In genomic region chr1:225819346-225820192, GRCh38 we compare ENCODE assay signal across 18 cellular contexts. TPM values are rescaled to one million over a fixed set of nuclear protein-coding genes. Genes with fewer than 3 reads are reported as not detected.
DNase-seq lines count a peak whose midpoint lies in the region; ATAC-seq and TF ChIP-seq lines count a peak whose summit lies in the region.
"Had no signal": no experiment of that assay in that cellular context is flagged by ENCODE, and none has a peak within 500 bp of the region (broad histone marks: within the 10 kb centered on the region; RNA-seq: fewer than 3 reads in every experiment).

No MANE protein-coding gene starts in this region.

- H3K4me3 ChIP-seq in fibroblast of the aortic adventitia (ENCODE audit: low read depth, low read length) (no peak overlapping the region), tibial nerve (no peak overlapping the region)

- peak overlapping the region in 3 of 4 donors; percentile 22 to 64 (median 49) for H3K27ac ChIP-seq in tibial nerve

- TF ChIP-seq POLR2A in tibial nerve (IDR thresholded peaks at IDR 0.05), result no peak

- TF ChIP-seq EP300 in tibial nerve (IDR thresholded peaks at IDR 0.05), result no peak

- no peaks in the 10 kb centered on the region for H3K9me3 Mint-ChIP-seq in WTC11
- H3K9me3 Mint-ChIP-seq in nephron, result no peaks in the 10 kb centered on the region
- H3K9me3 Mint-ChIP-seq: IgD-negative memory B cell, natural killer cell had no signal

- ATAC-seq in WTC11, result no peak
- ATAC-seq in HG02981 (IDR thresholded peaks at IDR 0.05; ENCODE audit: unreplicated experiment), result no peak
- ATAC-seq: left lobe of liver, natural killer cell had no signal

- H3K4me1 Mint-ChIP-seq in WTC11 (peaks cover 45% of the 10 kb centered on the region), nephron (peaks cover 71% of the 10 kb centered on the region)
- H3K4me1 Mint-ChIP-seq: B cell, natural killer cell had no signal

- CTCF ChIA-PET in WTC11 (lab: Charles Lee), result interaction anchor here (3.3 kb wide), 1 partner anchor 344 kb away, joined by 18 read pairs; no protein-coding TSS in a partner anchor

- H3K36me3 Mint-ChIP-seq in WTC11, result peaks cover 8% of the 10 kb centered on the region
- peaks cover 17% of the 10 kb centered on the region for H3K36me3 Mint-ChIP-seq in nephron (ENCODE audit: low read depth)
- H3K36me3 Mint-ChIP-seq: IgD-negative memory B cell, natural killer cell had no signal

- no peak overlapping the region for H3K4me3 Mint-ChIP-seq in WTC11
- H3K4me3 Mint-ChIP-seq in nephron, result no peak overlapping the region
- H3K4me3 Mint-ChIP-seq: B cell, IgD-negative memory B cell, natural killer cell had no signal

- POLR2A ChIA-PET in WTC11 (lab: Charles Lee), result no interaction called here

- WGBS in tibial nerve, 2 donors, result 85 to 89% methylated on average over 12 of the region's 12 CpGs

- no peaks in the 10 kb centered on the region for H3K27me3 ChIP-seq in tibial nerve

- H3K36me3 ChIP-seq in tibial nerve, result peaks cover 0 to 10% (median 0%) of the 10 kb centered on the region in 3 donors

- H3K27me3 Mint-ChIP-seq in WTC11 (ENCODE audit: low read depth), result no peaks in the 10 kb centered on the region; the same call in 1 of the 2 replicates
- H3K27me3 Mint-ChIP-seq in nephron (ENCODE audit: low read depth), result no peaks in the 10 kb centered on the region
- H3K27me3 Mint-ChIP-seq: B cell, IgD-negative memory B cell had no signal

- peaks cover 0 to 75% (median 47%) of the 10 kb centered on the region in 4 donors for H3K4me1 ChIP-seq in tibial nerve

- TF ChIP-seq CTCF in WTC11 (IDR thresholded peaks at IDR 0.05), result no peak
- no peak for TF ChIP-seq CTCF in fibroblast of the aortic adventitia (IDR thresholded peaks at IDR 0.05; ENCODE audit: insufficient read depth, low read length)
- no peak for TF ChIP-seq CTCF in nephron (IDR thresholded peaks at IDR 0.05; ENCODE audit: unreplicated experiment in 3 of 3)
- no peak for TF ChIP-seq CTCF in tibial nerve (IDR thresholded peaks at IDR 0.05)

- H3K27ac Mint-ChIP-seq in WTC11, result peak overlapping the region; percentile 51
- peak overlapping the region in 2 of 3 experiments; percentile 64 to 73 for H3K27ac Mint-ChIP-seq in nephron
- H3K27ac Mint-ChIP-seq: B cell, IgD-negative memory B cell, natural killer cell had no signal

- no peaks in the 10 kb centered on the region for H3K9me3 ChIP-seq in tibial nerve
- H3K9me3 ChIP-seq: SK-N-SH had no signal

- DNase-seq in WTC11 (ENCODE audit: low spot score) (no peak), fibroblast of the aortic adventitia (ENCODE audit: low read depth) (peak; percentile 20), tibial nerve (ENCODE audit: low spot score in 2 of 2) (no peak), NCI-H1105 treated with DMSO at 0.1 percent for 48 hours (lab: John Stamatoyannopoulos, UW) (no peak), NCI-H1092 treated with DMSO at 0.1 percent for 48 hours (lab: John Stamatoyannopoulos, UW) (no peak), RKO (ENCODE audit: low spot score) (no peak)
- DNase-seq: activated effector memory CD4-positive, alpha-beta T cell treated with anti-CD3 and anti-CD28 coated beads, Interleukin-2, amount 50 U/mL, for 16 hours; GOT3; natural killer cell; NCI-H1105; NCI-H345; SK-N-SH; stimulated activated naive CD4-positive, alpha-beta T cell had no signal

TF ChIP-seq in WTC11, 78 proteins besides CTCF, POLR2A, EP300 and RAD21:
- TF ChIP-seq CREM (CRISPR knock-in tag; IDR thresholded peaks at IDR 0.05) (no peak), JAZF1 (CRISPR knock-in tag; IDR thresholded peaks at IDR 0.05) (no peak), NFYB (CRISPR knock-in tag; conservative IDR thresholded peaks at IDR 0.05; ENCODE audit: low read depth) (no peak), SMAD3 (CRISPR knock-in tag; IDR thresholded peaks at IDR 0.05; ENCODE audit: borderline replicate concordance) (no peak), ZNF317 (CRISPR knock-in tag; IDR thresholded peaks at IDR 0.05; ENCODE audit: borderline replicate concordance, low read depth) (no peak), ZNF138 (CRISPR knock-in tag; conservative IDR thresholded peaks at IDR 0.05) (no peak), RORB (CRISPR knock-in tag; IDR thresholded peaks at IDR 0.05) (no peak), ZNF416 (CRISPR knock-in tag; IDR thresholded peaks at IDR 0.05) (no peak), EMX1 (CRISPR knock-in tag; IDR thresholded peaks at IDR 0.05) (no peak), USF2 (CRISPR knock-in tag; IDR thresholded peaks at IDR 0.05) (no peak), NR1H2 (CRISPR knock-in tag; IDR thresholded peaks at IDR 0.05) (no peak), E2F4 (CRISPR knock-in tag; IDR thresholded peaks at IDR 0.05; ENCODE audit: borderline replicate concordance, low read depth) (no peak), ZNF219 (CRISPR knock-in tag; IDR thresholded peaks at IDR 0.05; ENCODE audit: borderline replicate concordance) (no peak), MXD4 (CRISPR knock-in tag; IDR thresholded peaks at IDR 0.05; ENCODE audit: borderline replicate concordance) (no peak), OVOL2 (CRISPR knock-in tag; IDR thresholded peaks at IDR 0.05; ENCODE audit: borderline replicate concordance) (no peak)

RNA-seq across cellular contexts. Expression of gene EPHX1, which starts 9.6 kb away (rescaled TPM):
- total RNA-seq in WTC11 (2021) (60.9 to 66.2 TPM (median 64.4 TPM) in 3 replicates), fibroblast of the aortic adventitia (ENCODE audit: low replicate concordance) (39.4 and 57.6 TPM in 2 replicates), tibial nerve (100 to 1,000 TPM in 3 of 4 donors, 10 to 100 TPM in 1; 80.1 to 203 (median 133) TPM)

RNA-seq across cellular contexts. Expression of gene SRP9, which starts 41.9 kb away (rescaled TPM):
- total RNA-seq in WTC11 (2021), result 374 to 395 TPM (median 375 TPM) in 3 replicates
- total RNA-seq in fibroblast of the aortic adventitia (ENCODE audit: low replicate concordance), result 117 and 330 TPM in 2 replicates
- 100 to 1,000 TPM; 130 to 178 (median 146) TPM for total RNA-seq in tibial nerve
